ENCODE assay signal across 18 cellular contexts in genomic region chr9:85248514-85249312, GRCh38.
A peak's percentile ranks its signal among the peaks of the same experiment; 100 is the strongest.
DNase-seq lines count a peak whose midpoint lies in the region; ATAC-seq, FAIRE-seq and TF ChIP-seq lines count a peak whose summit lies in the region.
"Had no signal": no experiment of that assay in that cellular context is flagged by ENCODE, and none has a peak within 500 bp of the region (broad histone marks: within the 10 kb centered on the region; RNA-seq: fewer than 3 reads in every experiment).

No MANE protein-coding gene starts in this region.

- intact Hi-C loops in MCF 10A (cut with micrococcal nuclease) (no loop called here), breast epithelium (cut with DNase I; ENCODE audit: low total_unique reads) (no loop called here)

- DNase-seq in MCF 10A (ENCODE audit: unreplicated experiment) (peak; percentile 21), breast epithelium (ENCODE audit: low spot score in 2 of 2) (no peak), astrocyte of the hippocampus (ENCODE audit: low read depth, low spot score) (peak; percentile 70), iris pigment epithelial cell (ENCODE audit: low read depth) (peak; percentile 42), urothelium cell line (ENCODE audit: low spot score) (peak; percentile 43), DMS53 treated with DMSO at 0.1 percent for 48 hours (lab: John Stamatoyannopoulos, UW; ENCODE audit: unreplicated experiment) (no peak), cerebellum (ENCODE audit: low spot score) (no peak)
- DNase-seq: 8988T; activated CD4-positive, alpha-beta T cell treated with anti-CD3 and anti-CD28 coated beads, Interleukin-2, amount 10 ng/mL, durations not matched to agents 7 days and 5 days; activated T-cell treated with anti-CD3 and anti-CD28 coated beads, Interleukin-2, amount 50 U/mL, for 4 hours; amygdala; Calu3; effector CD8-positive, alpha-beta T cell; NCI-H1092 treated with DMSO at 0.1 percent for 48 hours; spleen had no signal

- POLR2A ChIA-PET in MCF 10A (lab: Yijun Ruan, JAX) = interaction anchor here (0.7 to 1.3 kb wide), 2 partner anchors 24 to 361 kb away, joined by 3 to 5 read pairs; no protein-coding TSS in a partner anchor

- peaks cover 0 to 5% of the 10 kb centered on the region in 2 donors for H3K4me1 ChIP-seq in breast epithelium
- H3K4me1 ChIP-seq: spleen had no signal

- no peaks in the 10 kb centered on the region for H3K27me3 Mint-ChIP-seq in MCF 10A (ENCODE audit: insufficient read depth, unreplicated experiment)
- H3K27me3 Mint-ChIP-seq: activated CD4-positive, alpha-beta T cell treated with anti-CD3 and anti-CD28 coated beads, Interleukin-2, amount 10 ng/mL, durations not matched to agents 7 days and 5 days had no signal

- no peak overlapping the region for H3K4me3 Mint-ChIP-seq in MCF 10A (ENCODE audit: unreplicated experiment)
- H3K4me3 Mint-ChIP-seq: activated CD4-positive, alpha-beta T cell treated with anti-CD3 and anti-CD28 coated beads, Interleukin-2, amount 10 ng/mL, durations not matched to agents 7 days and 5 days; activated T-cell treated with anti-CD3 and anti-CD28 coated beads, Interleukin-2, amount 50 U/mL, for 4 hours; T-helper 1 cell treated with Interleukin-12 subunit alpha and Interleukin-12 subunit beta and Interleukin-4 antibody, amounts not matched to agents 30 μg/mL and 1 μg/mL, for 36 hours had no signal

- no peaks in the 10 kb centered on the region for H3K9me3 ChIP-seq in breast epithelium

- H3K27ac ChIP-seq in breast epithelium = no peak overlapping the region
- H3K27ac ChIP-seq: spleen had no signal

- no peaks in the 10 kb centered on the region for H3K9me3 Mint-ChIP-seq in MCF 10A (ENCODE audit: unreplicated experiment)
- H3K9me3 Mint-ChIP-seq: activated CD4-positive, alpha-beta T cell treated with anti-CD3 and anti-CD28 coated beads, Interleukin-2, amount 10 ng/mL, durations not matched to agents 7 days and 5 days; activated T-cell treated with anti-CD3 and anti-CD28 coated beads, Interleukin-2, amount 50 U/mL, for 4 hours; T-helper 1 cell treated with Interleukin-12 subunit alpha and Interleukin-12 subunit beta and Interleukin-4 antibody, amounts not matched to agents 30 μg/mL and 1 μg/mL, for 36 hours had no signal

- CTCF ChIA-PET in MCF 10A (lab: Yijun Ruan, JAX) = interaction anchor here (0.7 to 1.5 kb wide), 2 partner anchors 15 to 851 kb away, joined by 3 read pairs; no protein-coding TSS in a partner anchor

- no peaks in the 10 kb centered on the region for H3K27me3 ChIP-seq in breast epithelium
- H3K27me3 ChIP-seq: spleen had no signal

- H3K27ac Mint-ChIP-seq in MCF 10A (ENCODE audit: low read depth, unreplicated experiment) = peak overlapping the region; percentile 42
- H3K27ac Mint-ChIP-seq: activated CD4-positive, alpha-beta T cell treated with anti-CD3 and anti-CD28 coated beads, Interleukin-2, amount 10 ng/mL, durations not matched to agents 7 days and 5 days; T-helper 1 cell treated with Interleukin-12 subunit alpha and Interleukin-12 subunit beta and Interleukin-4 antibody, amounts not matched to agents 30 μg/mL and 1 μg/mL, for 36 hours had no signal

- FAIRE-seq in urothelium cell line (lab: Jason Lieb, UNC) = no peak

- no peaks in the 10 kb centered on the region for H3K36me3 Mint-ChIP-seq in MCF 10A (ENCODE audit: insufficient read depth, unreplicated experiment)

- H3K4me1 Mint-ChIP-seq in MCF 10A (ENCODE audit: insufficient read depth, unreplicated experiment) = no peaks in the 10 kb centered on the region
- H3K4me1 Mint-ChIP-seq: activated CD4-positive, alpha-beta T cell treated with anti-CD3 and anti-CD28 coated beads, Interleukin-2, amount 10 ng/mL, durations not matched to agents 7 days and 5 days had no signal

- no peaks in the 10 kb centered on the region for H3K36me3 ChIP-seq in breast epithelium
- H3K36me3 ChIP-seq: spleen had no signal

- BruUV-seq in MCF 10A (replicated peaks; lab: Mats Ljungman, UMichigan) = no TSS peak

- no peak overlapping the region for H3K4me3 ChIP-seq in breast epithelium
- H3K4me3 ChIP-seq: lung, spleen had no signal

- no peak for TF ChIP-seq POLR2A in breast epithelium (IDR thresholded peaks at IDR 0.05)

- TF ChIP-seq CTCF in MCF 10A (IDR thresholded peaks at IDR 0.05; ENCODE audit: unreplicated experiment) (no peak), breast epithelium (IDR thresholded peaks at IDR 0.05) (no peak)

- no peak for ATAC-seq in HG03378 (IDR thresholded peaks at IDR 0.05; ENCODE audit: unreplicated experiment)
- ATAC-seq: activated T-cell treated with anti-CD3 and anti-CD28 coated beads, Interleukin-2, amount 50 U/mL, for 4 hours had no signal

Comparison
In these comparisons a context has a peak if more than half of its experiments do, and no peak if none do; other contexts are left out.
1. DNase-seq: peak in MCF 10A (single experiment), astrocyte of the hippocampus (single experiment), iris pigment epithelial cell (single experiment) and urothelium cell line (single experiment); none in breast epithelium (0 of 2), DMS53 treated with DMSO at 0.1 percent for 48 hours (single experiment) and cerebellum (single experiment).